Comparison of ENCODE assay signal across 19 cellular contexts in the genomic region with DNA sequence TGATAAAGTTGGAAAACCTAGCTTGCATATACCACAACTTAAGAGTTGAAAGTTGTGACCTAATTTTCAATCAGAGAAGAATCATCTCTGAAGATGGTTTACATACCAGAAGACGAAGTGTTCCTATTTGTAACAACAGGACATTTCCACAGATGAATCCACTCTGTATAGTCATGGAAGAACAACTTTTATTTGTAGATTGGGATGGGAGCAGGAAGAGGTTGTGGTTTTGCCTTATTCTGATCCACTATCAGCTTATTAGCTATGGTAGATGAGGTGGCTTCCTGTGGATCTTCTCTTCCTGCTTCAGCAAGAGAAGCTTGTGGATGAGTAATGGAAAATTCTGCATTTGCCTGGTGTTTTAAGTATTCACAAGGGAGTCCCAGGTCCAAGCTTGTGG. TPM values are rescaled to one million over a fixed set of nuclear protein-coding genes. Genes with fewer than 3 reads are reported as not detected.
A peak's percentile ranks its signal among the peaks of the same experiment; 100 is the strongest.
DNase-seq lines count a peak whose midpoint lies in the region; ATAC-seq and TF ChIP-seq lines count a peak whose summit lies in the region.
"Had no signal": no experiment of that assay in that cellular context is flagged by ENCODE, and none has a peak within 500 bp of the region (broad histone marks: within the 10 kb centered on the region; RNA-seq: fewer than 3 reads in every experiment).

No MANE protein-coding gene starts in this region.

- 40 to 64% methylated on average over 1 of the region's 1 CpG for WGBS in testis, 2 donors

- CTCF ChIA-PET in naive thymus-derived CD4-positive, alpha-beta T cell (lab: Charles Lee), result no interaction called here

- H3K27me3 Mint-ChIP-seq in naive thymus-derived CD4-positive, alpha-beta T cell, result peaks cover 0 to 8% (median 0%) of the 10 kb centered on the region in 5 donors

- H3K9me3 ChIP-seq in naive thymus-derived CD4-positive, alpha-beta T cell (ENCODE audit: control insufficient read depth in 2 of 3, low read length in 3 of 3), result no peaks in the 10 kb centered on the region
- no peaks in the 10 kb centered on the region for H3K9me3 ChIP-seq in testis
- H3K9me3 ChIP-seq: heart left ventricle, upper lobe of right lung had no signal

- H3K9me3 Mint-ChIP-seq in stimulated activated effector memory CD8-positive, alpha-beta T cell treated with anti-CD3 and anti-CD28 coated beads, Interleukin-12 subunit alpha, Interleukin-12 subunit beta, amount 100 ng/mL, for 72 hours, result no peaks in the 10 kb centered on the region
- peaks cover 0 to 2% (median 0%) of the 10 kb centered on the region in 11 donors for H3K9me3 Mint-ChIP-seq in naive thymus-derived CD4-positive, alpha-beta T cell
- H3K9me3 Mint-ChIP-seq: stimulated activated naive B cell treated with anti-CD40 and anti-IgM and Interleukin-4, amounts not matched to agents 10 μg/mL and 1 μg/mL and 100 μg/mL, for 72 hours had no signal

- H3K4me1 ChIP-seq in naive thymus-derived CD4-positive, alpha-beta T cell (ENCODE audit: control insufficient read depth in 2 of 2, insufficient read depth in 2 of 2, low read length in 2 of 2), result no peaks in the 10 kb centered on the region
- H3K4me1 ChIP-seq in testis, result no peaks in the 10 kb centered on the region
- H3K4me1 ChIP-seq: heart left ventricle, upper lobe of right lung had no signal

- DNase-seq in Daoy (ENCODE audit: low read depth), result peak; percentile 63
- peak; percentile 76 for DNase-seq in NCI-H226
- peak; percentile 48 for DNase-seq in choroid plexus epithelial cell (ENCODE audit: low read depth)
- DNase-seq in non-pigmented ciliary epithelial cell (ENCODE audit: low read depth), result peak; percentile 68
- no peak for DNase-seq in stimulated activated effector memory CD8-positive, alpha-beta T cell treated with anti-CD3 and anti-CD28 coated beads, Interleukin-12 subunit alpha, Interleukin-12 subunit beta, amount 100 ng/mL, for 72 hours (ENCODE audit: low spot score in 2 of 2)
- no peak for DNase-seq in naive thymus-derived CD4-positive, alpha-beta T cell
- DNase-seq in testis, result no peak
- DNase-seq: activated gamma-delta T cell; CD8-positive, alpha-beta memory T cell; GF-D8; heart left ventricle; naive B cell; NCI-H1417; NCI-H510A treated with DMSO at 0.1 percent for 48 hours; right cardiac atrium; stimulated activated CD4-positive, alpha-beta T cell treated with anti-CD3 and anti-CD28 coated beads, Interleukin-4, amount 100 ng/mL, for 24 hours; stimulated activated naive B cell treated with anti-CD40 and anti-IgM and Interleukin-4, amounts not matched to agents 10 μg/mL and 1 μg/mL and 100 μg/mL, for 72 hours; upper lobe of right lung had no signal

- no peaks in the 10 kb centered on the region for H3K36me3 ChIP-seq in naive thymus-derived CD4-positive, alpha-beta T cell (ENCODE audit: control insufficient read depth in 2 of 3, insufficient read depth in 3 of 3, low read length in 3 of 3)
- no peaks in the 10 kb centered on the region for H3K36me3 ChIP-seq in testis (ENCODE audit: low read depth, missing control alignments)
- H3K36me3 ChIP-seq: cardiac muscle cell, heart left ventricle, upper lobe of right lung had no signal

- peaks cover 10% of the 10 kb centered on the region for H3K4me1 Mint-ChIP-seq in stimulated activated effector memory CD8-positive, alpha-beta T cell treated with anti-CD3 and anti-CD28 coated beads, Interleukin-12 subunit alpha, Interleukin-12 subunit beta, amount 100 ng/mL, for 72 hours
- H3K4me1 Mint-ChIP-seq in naive thymus-derived CD4-positive, alpha-beta T cell, result peaks cover 0 to 21% (median 5%) of the 10 kb centered on the region in 7 donors

- no peak overlapping the region for H3K4me3 Mint-ChIP-seq in stimulated activated effector memory CD8-positive, alpha-beta T cell treated with anti-CD3 and anti-CD28 coated beads, Interleukin-12 subunit alpha, Interleukin-12 subunit beta, amount 100 ng/mL, for 72 hours
- H3K4me3 Mint-ChIP-seq in naive thymus-derived CD4-positive, alpha-beta T cell, result no peak overlapping the region
- H3K4me3 Mint-ChIP-seq: CD8-positive, alpha-beta memory T cell; naive B cell; stimulated activated naive B cell treated with anti-CD40 and anti-IgM and Interleukin-4, amounts not matched to agents 10 μg/mL and 1 μg/mL and 100 μg/mL, for 72 hours had no signal

- H3K27ac Mint-ChIP-seq in stimulated activated effector memory CD8-positive, alpha-beta T cell treated with anti-CD3 and anti-CD28 coated beads, Interleukin-12 subunit alpha, Interleukin-12 subunit beta, amount 100 ng/mL, for 72 hours, result no peak overlapping the region
- H3K27ac Mint-ChIP-seq in naive thymus-derived CD4-positive, alpha-beta T cell, result no peak overlapping the region
- H3K27ac Mint-ChIP-seq: CD8-positive, alpha-beta memory T cell had no signal

- intact Hi-C loops in naive thymus-derived CD4-positive, alpha-beta T cell (cut with micrococcal nuclease), result no loop called here
- intact Hi-C loops in testis (cut with DNase I; ENCODE audit: low total_unique reads), result no loop called here

- no peak overlapping the region for H3K27ac ChIP-seq in naive thymus-derived CD4-positive, alpha-beta T cell (ENCODE audit: low read depth, low read length)
- H3K27ac ChIP-seq in testis, result no peak overlapping the region
- H3K27ac ChIP-seq: cardiac muscle cell, heart left ventricle, upper lobe of right lung had no signal

- no peak for ATAC-seq in stimulated activated effector memory CD8-positive, alpha-beta T cell treated with anti-CD3 and anti-CD28 coated beads, Interleukin-12 subunit alpha, Interleukin-12 subunit beta, amount 100 ng/mL, for 72 hours
- no peak for ATAC-seq in naive thymus-derived CD4-positive, alpha-beta T cell
- ATAC-seq: heart left ventricle; right cardiac atrium; stimulated activated naive B cell treated with anti-CD40 and anti-IgM and Interleukin-4, amounts not matched to agents 10 μg/mL and 1 μg/mL and 100 μg/mL, for 72 hours; upper lobe of right lung had no signal

- H3K27me3 ChIP-seq in naive thymus-derived CD4-positive, alpha-beta T cell (ENCODE audit: control insufficient read depth in 2 of 2, insufficient read depth in 2 of 2, low read length in 2 of 2), result no peaks in the 10 kb centered on the region
- no peaks in the 10 kb centered on the region for H3K27me3 ChIP-seq in testis
- H3K27me3 ChIP-seq: cardiac muscle cell, upper lobe of right lung had no signal

- TF ChIP-seq POLR2A in testis (IDR thresholded peaks at IDR 0.05), result no peak

- TF ChIP-seq CTCF in choroid plexus epithelial cell (conservative IDR thresholded peaks at IDR 0.05; ENCODE audit: low read depth, low read length) (no peak), testis (IDR thresholded peaks at IDR 0.05) (no peak)

- H3K4me3 ChIP-seq in choroid plexus epithelial cell (ENCODE audit: low read depth, low read length) (no peak overlapping the region), testis (no peak overlapping the region)
- no peak overlapping the region for H3K4me3 ChIP-seq in naive thymus-derived CD4-positive, alpha-beta T cell (ENCODE audit: low read length)
- H3K4me3 ChIP-seq: cardiac muscle cell, heart left ventricle, upper lobe of right lung had no signal

- POLR2A ChIA-PET in naive thymus-derived CD4-positive, alpha-beta T cell (lab: Charles Lee), result no interaction called here

- H3K36me3 Mint-ChIP-seq in stimulated activated effector memory CD8-positive, alpha-beta T cell treated with anti-CD3 and anti-CD28 coated beads, Interleukin-12 subunit alpha, Interleukin-12 subunit beta, amount 100 ng/mL, for 72 hours, result no peaks in the 10 kb centered on the region
- H3K36me3 Mint-ChIP-seq in naive thymus-derived CD4-positive, alpha-beta T cell, result no peaks in the 10 kb centered on the region
- H3K36me3 Mint-ChIP-seq: CD8-positive, alpha-beta memory T cell; naive B cell; stimulated activated naive B cell treated with anti-CD40 and anti-IgM and Interleukin-4, amounts not matched to agents 10 μg/mL and 1 μg/mL and 100 μg/mL, for 72 hours had no signal

RNA-seq across cellular contexts. Expression of gene SUPT20HL1, which starts 18.6 kb away (rescaled TPM):
- not detected in 2 replicates for total RNA-seq in Daoy (2014; rRNA removed; shearing (Covaris generic))
- total RNA-seq in naive thymus-derived CD4-positive, alpha-beta T cell, result not detected
- polyA plus RNA-seq in naive thymus-derived CD4-positive, alpha-beta T cell, result not detected
- total RNA-seq in testis, result 1 to 10 TPM; 1.5 to 3.1 TPM
- 0.99 TPM for polyA plus RNA-seq in testis (ENCODE audit: insufficient read depth, low read depth, low replicate concordance)
- total RNA-seq: cardiac muscle cell; CD8-positive, alpha-beta memory T cell; heart left ventricle; right cardiac atrium; upper lobe of right lung had no signal
- polyA plus RNA-seq: heart left ventricle, right cardiac atrium had no signal

RNA-seq across cellular contexts. Expression of gene SUPT20HL2, which starts 27.9 kb away (rescaled TPM):
- not detected in 2 replicates for total RNA-seq in Daoy (2014; rRNA removed; shearing (Covaris generic))
- not detected for total RNA-seq in naive thymus-derived CD4-positive, alpha-beta T cell
- not detected for polyA plus RNA-seq in naive thymus-derived CD4-positive, alpha-beta T cell
- 10 to 100 TPM; 17.0 to 17.1 TPM for total RNA-seq in testis
- 2.0 TPM for polyA plus RNA-seq in testis (ENCODE audit: insufficient read depth, low read depth, low replicate concordance)
- total RNA-seq: CD8-positive, alpha-beta memory T cell; right cardiac atrium; upper lobe of right lung had no signal
- polyA plus RNA-seq: CD8-positive, alpha-beta memory T cell; heart left ventricle; right cardiac atrium had no signal

Comparison
In these comparisons a context has a peak if more than half of its experiments do, and no peak if none do; other contexts are left out.
1. DNase-seq: peak in Daoy (single experiment), NCI-H226 (single experiment), choroid plexus epithelial cell (single experiment) and non-pigmented ciliary epithelial cell (single experiment); none in stimulated activated effector memory CD8-positive, alpha-beta T cell treated with anti-CD3 and anti-CD28 coated beads, Interleukin-12 subunit alpha, Interleukin-12 subunit beta, amount 100 ng/mL, for 72 hours (0 of 2), naive thymus-derived CD4-positive, alpha-beta T cell (0 of 9) and testis (single experiment).
2. RNA of gene SUPT20HL2, which starts 27.9 kb away (total RNA-seq): 17.0 to 17.1 TPM in testis; not detected in Daoy and not detected in naive thymus-derived CD4-positive, alpha-beta T cell; every median in the first group is over 10 times any median in the second.